In genomic region chr11:24181395-24182047, GRCh38 we compare ENCODE assay signal across 26 cellular contexts.
"Had no signal": no experiment of that assay in that cellular context is flagged by ENCODE, and none has a peak within 500 bp of the region (broad histone marks: within the 10 kb centered on the region; RNA-seq: fewer than 3 reads in every experiment).

No MANE protein-coding gene starts in this region.

- ATAC-seq: activated CD4-positive, alpha-beta T cell treated with anti-CD3 and anti-CD28 coated beads for 36 hours; activated CD8-positive, alpha-beta T cell treated with anti-CD3 and anti-CD28 coated beads, Interleukin-2, amount 10 ng/mL, durations not matched to agents 7 days and 5 days; K562 had no signal

- H3K9me3 Mint-ChIP-seq: activated naive CD4-positive, alpha-beta T cell treated with anti-CD3 and anti-CD28 coated beads, Interleukin-2, amount 50 U/mL, for 24 hours had no signal

- H3K27me3 Mint-ChIP-seq: activated CD4-positive, alpha-beta T cell treated with anti-CD3 and anti-CD28 coated beads for 36 hours; activated naive CD4-positive, alpha-beta T cell treated with anti-CD3 and anti-CD28 coated beads, Interleukin-2, amount 50 U/mL, for 24 hours had no signal

- H3K9me3 ChIP-seq: breast epithelium, colonic mucosa had no signal

- H3K4me1 Mint-ChIP-seq: activated CD4-positive, alpha-beta T cell treated with anti-CD3 and anti-CD28 coated beads for 36 hours; activated naive CD4-positive, alpha-beta T cell treated with anti-CD3 and anti-CD28 coated beads, Interleukin-2, amount 50 U/mL, for 24 hours had no signal

- H2AFZ ChIP-seq: PC-9 had no signal

- H3K4me3 ChIP-seq: breast epithelium, colonic mucosa, K562, PC-9 had no signal

- H3K4me1 ChIP-seq: breast epithelium, colonic mucosa had no signal

- H3K36me3 Mint-ChIP-seq: activated naive CD4-positive, alpha-beta T cell treated with anti-CD3 and anti-CD28 coated beads, Interleukin-2, amount 50 U/mL, for 24 hours had no signal

- H3K36me3 ChIP-seq: breast epithelium, colonic mucosa, WERI-Rb-1 had no signal

- H3K27ac Mint-ChIP-seq: activated CD4-positive, alpha-beta T cell treated with anti-CD3 and anti-CD28 coated beads for 36 hours; activated CD8-positive, alpha-beta T cell treated with anti-CD3 and anti-CD28 coated beads, Interleukin-2, amount 10 ng/mL, durations not matched to agents 7 days and 5 days; activated naive CD4-positive, alpha-beta T cell treated with anti-CD3 and anti-CD28 coated beads, Interleukin-2, amount 50 U/mL, for 24 hours; activated T-helper 1 cell treated with anti-CD3 and anti-CD28 coated beads, Interleukin-12 subunit alpha, Interleukin-12 subunit beta, Interleukin-2, Interleukin-4 antibody, amounts not matched to agents 30 ng/mL and 10 ng/mL and 1 ng/mL, durations not matched to agents 14 hours and 24 hours and 36 hours had no signal

- H3K27me3 ChIP-seq: breast epithelium, colonic mucosa had no signal

- H3K4me2 ChIP-seq: PC-9 had no signal

- H3K27ac ChIP-seq: breast epithelium, colonic mucosa, PC-9, WERI-Rb-1 had no signal

- H3K4me3 Mint-ChIP-seq: activated CD4-positive, alpha-beta T cell treated with anti-CD3 and anti-CD28 coated beads for 36 hours; activated CD8-positive, alpha-beta T cell treated with anti-CD3 and anti-CD28 coated beads, Interleukin-2, amount 10 ng/mL, durations not matched to agents 7 days and 5 days; activated naive CD4-positive, alpha-beta T cell treated with anti-CD3 and anti-CD28 coated beads, Interleukin-2, amount 50 U/mL, for 24 hours; activated T-helper 1 cell treated with anti-CD3 and anti-CD28 coated beads, Interleukin-12 subunit alpha, Interleukin-12 subunit beta, Interleukin-2, Interleukin-4 antibody, amounts not matched to agents 30 ng/mL and 10 ng/mL and 1 ng/mL, durations not matched to agents 14 hours and 24 hours and 36 hours had no signal

- FAIRE-seq: K562 had no signal

- DNase-seq: activated CD4-positive, alpha-beta T cell treated with anti-CD3 and anti-CD28 coated beads for 36 hours; activated CD8-positive, alpha-beta memory T cell treated with anti-CD3 and anti-CD28 coated beads, Interleukin-2, amount 50 U/mL, for 48 hours; activated CD8-positive, alpha-beta T cell treated with anti-CD3 and anti-CD28 coated beads, Interleukin-2, amount 10 ng/mL, durations not matched to agents 7 days and 5 days; activated effector memory CD4-positive, alpha-beta T cell treated with Interleukin-2 at 50 U/mL for 16 hours; activated naive CD4-positive, alpha-beta T cell; activated T-cell treated with anti-CD3 and anti-CD28 coated beads, Interleukin-2, amount 50 U/mL, for 1 hour; aorta; caudate nucleus; colonic mucosa; Karpas-422; NCI-H1092; NCI-H1436; NCI-H1694 treated with DMSO at 0.1 percent for 48 hours; NCI-H2029 treated with DMSO at 0.1 percent for 48 hours; NCI-H446 treated with DMSO at 0.1 percent for 48 hours; NCI-H524 treated with DMSO at 0.1 percent for 48 hours; NCI-H82; PC-9; SHP77 treated with DMSO at 0.1 percent for 48 hours; T-helper 2 cell; T1000; WERI-Rb-1 had no signal
